Comparison of ENCODE assay signal across 8 cellular contexts in the genomic region with DNA sequence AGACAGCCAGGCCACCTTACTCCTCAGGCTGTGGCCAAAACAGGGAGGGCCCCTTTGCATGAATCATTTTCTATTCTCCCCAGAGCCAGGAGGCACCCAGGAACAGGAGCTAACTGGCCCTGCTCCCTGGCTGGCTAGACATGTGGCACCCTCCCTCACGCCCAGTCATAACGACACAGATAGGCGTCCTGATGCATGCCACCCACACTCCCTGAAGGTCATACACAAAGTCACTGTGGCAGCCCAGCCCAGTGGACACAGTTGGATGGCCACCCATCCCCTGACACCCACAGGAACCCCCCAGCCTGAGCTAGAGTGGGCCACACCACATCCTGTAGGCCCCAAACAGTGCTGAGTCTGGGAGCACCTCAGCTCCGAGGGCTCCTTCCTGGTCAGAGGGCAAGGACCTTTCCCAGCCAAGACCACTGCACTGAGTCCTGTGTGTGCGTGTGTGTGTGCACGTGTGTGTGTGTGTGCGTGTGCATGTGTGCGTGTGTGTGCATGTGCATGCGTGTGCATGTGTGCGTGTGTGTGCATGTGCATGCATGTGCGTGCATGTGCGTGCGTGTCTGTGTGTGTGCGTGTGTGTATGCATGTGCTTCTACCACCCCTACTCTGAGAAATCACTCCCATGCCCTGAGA. TPM values are rescaled to one million over a fixed set of nuclear protein-coding genes. Genes with fewer than 3 reads are reported as not detected.
DNase-seq lines count a peak whose midpoint lies in the region; ATAC-seq and TF ChIP-seq lines count a peak whose summit lies in the region.

No MANE protein-coding gene starts in this region.

- peak overlapping the region; percentile 86 for H3K4me2 ChIP-seq in HCT116 (ENCODE audit: low read length)
- H3K4me2 ChIP-seq in SU-DHL-6 (ENCODE audit: low read depth, low read length, poor library complexity, severe bottlenecking), result no peak overlapping the region

- H4K20me1 ChIP-seq in HCT116 (ENCODE audit: insufficient read depth) (no peaks in the 10 kb centered on the region), SU-DHL-6 (ENCODE audit: low read depth, low read length) (no peaks in the 10 kb centered on the region)

- H3K4me1 Mint-ChIP-seq in naive B cell, result peaks cover 71 to 96% (median 86%) of the 10 kb centered on the region in 3 donors
- peaks cover 18% of the 10 kb centered on the region for H3K4me1 Mint-ChIP-seq in activated naive CD4-positive, alpha-beta T cell treated with anti-CD3 and anti-CD28 coated beads, Interleukin-2, amount 10 ng/mL, durations not matched to agents 7 days and 5 days

- CTCF ChIA-PET in HCT116 (lab: Charles Lee), result interaction anchor here (1.0 to 2.5 kb wide), 2 partner anchors 9 to 21 kb away, joined by 5 to 17 read pairs; no protein-coding TSS in a partner anchor
- CTCF ChIA-PET in activated naive CD4-positive, alpha-beta T cell treated with anti-CD3 and anti-CD28 coated beads, Interleukin-2, amount 10 ng/mL, durations not matched to agents 7 days and 5 days (lab: Charles Lee), result interaction anchor here (4.1 kb wide), 1 partner anchor 8 kb away, joined by 15 read pairs; no protein-coding TSS in a partner anchor

- peaks cover 4 to 12% of the 10 kb centered on the region in 2 donors for H3K36me3 Mint-ChIP-seq in naive B cell
- no peaks in the 10 kb centered on the region for H3K36me3 Mint-ChIP-seq in activated naive CD4-positive, alpha-beta T cell treated with anti-CD3 and anti-CD28 coated beads, Interleukin-2, amount 10 ng/mL, durations not matched to agents 7 days and 5 days

- H3K9me3 Mint-ChIP-seq in naive B cell, result no peaks in the 10 kb centered on the region
- no peaks in the 10 kb centered on the region for H3K9me3 Mint-ChIP-seq in activated naive CD4-positive, alpha-beta T cell treated with anti-CD3 and anti-CD28 coated beads, Interleukin-2, amount 10 ng/mL, durations not matched to agents 7 days and 5 days

- H3K36me3 ChIP-seq in HCT116 (ENCODE audit: control insufficient read depth in 1 of 2, insufficient read depth in 2 of 2, low read length in 2 of 2), result no peaks in the 10 kb centered on the region
- H3K36me3 ChIP-seq in SU-DHL-6 (ENCODE audit: low read length), result no peaks in the 10 kb centered on the region

- no peak for TF ChIP-seq RAD21 in HCT116 (IDR thresholded peaks at IDR 0.05; ENCODE audit: low read depth)

- no peak for TF ChIP-seq POLR2A in HCT116 (IDR thresholded peaks at IDR 0.05; ENCODE audit: borderline replicate concordance, extremely low read depth, insufficient read depth, insufficient read length)

- H3K4me3 ChIP-seq in HCT116 (replicated peaks in 1 of 2; ENCODE audit: low read depth in 1 of 2, low read length in 2 of 2) (peak overlapping the region; percentile 15 to 39), SU-DHL-6 (ENCODE audit: insufficient read depth, low read length, poor library complexity, severe bottlenecking) (no peak overlapping the region)

- TF ChIP-seq CTCF in HCT116 (IDR thresholded peaks at IDR 0.05 in 2 of 3, conservative IDR thresholded peaks at IDR 0.05 in 1 of 3; ENCODE audit: borderline replicate concordance in 1 of 3, insufficient read depth in 1 of 3, low read depth in 2 of 3, low read length in 2 of 3), result no peak
- TF ChIP-seq CTCF in SU-DHL-6 (IDR thresholded peaks at IDR 0.05; ENCODE audit: insufficient read depth, low read length, poor library complexity, severe bottlenecking), result no peak

- H3K27ac Mint-ChIP-seq in naive B cell, result peak overlapping the region; percentile 65 to 97 (median 89)
- H3K27ac Mint-ChIP-seq in activated naive CD4-positive, alpha-beta T cell treated with anti-CD3 and anti-CD28 coated beads, Interleukin-2, amount 10 ng/mL, durations not matched to agents 7 days and 5 days, result no peak overlapping the region

- peak overlapping the region; percentile 51 for H3K9ac ChIP-seq in HCT116 (ENCODE audit: low read length)
- no peak overlapping the region for H3K9ac ChIP-seq in SU-DHL-6 (ENCODE audit: low read length)

- H3K9me2 ChIP-seq in HCT116 (ENCODE audit: insufficient read depth) (no peaks in the 10 kb centered on the region), SU-DHL-6 (replicated peaks; ENCODE audit: insufficient read depth, low read length) (no peaks in the 10 kb centered on the region)

- no peaks in the 10 kb centered on the region for H3K27me3 Mint-ChIP-seq in naive B cell
- H3K27me3 Mint-ChIP-seq in activated naive CD4-positive, alpha-beta T cell treated with anti-CD3 and anti-CD28 coated beads, Interleukin-2, amount 10 ng/mL, durations not matched to agents 7 days and 5 days, result no peaks in the 10 kb centered on the region

- no TSS peak for BruUV-seq in HCT116 (replicated peaks; lab: Mats Ljungman, UMichigan)

- peaks cover 33% of the 10 kb centered on the region for H3F3A ChIP-seq in SU-DHL-6 (ENCODE audit: insufficient read depth)

- no peak overlapping the region for H2AFZ ChIP-seq in HCT116 (ENCODE audit: low read depth, low read length, poor library complexity, severe bottlenecking)
- no peak overlapping the region for H2AFZ ChIP-seq in SU-DHL-6 (ENCODE audit: low read depth, low read length, severe bottlenecking)

- no peaks in the 10 kb centered on the region for H3K27me3 ChIP-seq in HCT116 (ENCODE audit: insufficient read depth, low read length)
- H3K27me3 ChIP-seq in SU-DHL-6 (ENCODE audit: low read length), result no peaks in the 10 kb centered on the region

- POLR2A ChIA-PET in HCT116 (lab: Charles Lee), result interaction anchor here (1.1 kb wide), 1 partner anchor 14 kb away, joined by 3 read pairs; no protein-coding TSS in a partner anchor

- intact Hi-C loops in HCT116 (cut with micrococcal nuclease) (no loop called here), posterior vena cava (cut with DNase I) (no loop called here)

- H3K27ac ChIP-seq in HCT116 (ENCODE audit: low read depth, low read length) (peak overlapping the region; percentile 91), SU-DHL-6 (ENCODE audit: low read depth, low read length) (peak overlapping the region; percentile 21)

- DNase-seq in HCT116 (ENCODE audit: low read depth, low spot score) (no peak), naive B cell (no peak), posterior vena cava (ENCODE audit: low spot score) (no peak), SK-N-DZ (ENCODE audit: low spot score) (no peak), NCI-H146 (lab: John Stamatoyannopoulos, UW) (no peak)
- no peak for DNase-seq in activated naive CD4-positive, alpha-beta T cell treated with anti-CD3 and anti-CD28 coated beads, Interleukin-2, amount 10 ng/mL, durations not matched to agents 7 days and 5 days

- ATAC-seq in GM18502 (IDR thresholded peaks at IDR 0.05; ENCODE audit: poor library complexity, unreplicated experiment) (peak; percentile 50), HCT116 (peak; percentile 78), naive B cell (ENCODE audit: low read depth in 2 of 2) (peak; percentile 27 to 40)

- H3K9me3 ChIP-seq in HCT116 (ENCODE audit: control insufficient read depth in 1 of 2, insufficient read depth in 1 of 2, low read depth in 1 of 2, low read length in 2 of 2) (no peaks in the 10 kb centered on the region), SU-DHL-6 (ENCODE audit: insufficient read depth, low read length) (no peaks in the 10 kb centered on the region)

- RAD21 ChIA-PET in HCT116 (lab: Charles Lee; ENCODE audit: low non-redundant PET in 1 of 2, low total read pairs in 2 of 2, uncharacterized antibody in 2 of 2, unreplicated experiment in 2 of 2), result interaction anchor here in 1 of 2 experiments (1.5 kb wide), 1 partner anchor 21 kb away, joined by 4 read pairs; no protein-coding TSS in a partner anchor

- peaks cover 41 to 47% of the 10 kb centered on the region in 2 experiments for H3K4me1 ChIP-seq in HCT116 (ENCODE audit: control insufficient read depth in 1 of 2, insufficient read depth in 2 of 2, low read length in 2 of 2)

- H3K79me2 ChIP-seq in HCT116 (ENCODE audit: insufficient read depth, low read length), result no peaks in the 10 kb centered on the region
- H3K79me2 ChIP-seq in SU-DHL-6 (ENCODE audit: insufficient read depth, low read length), result peaks cover 68% of the 10 kb centered on the region

- peak overlapping the region in 7 of 8 donors; percentile 22 to 72 (median 45) for H3K4me3 Mint-ChIP-seq in naive B cell
- H3K4me3 Mint-ChIP-seq in activated naive CD4-positive, alpha-beta T cell treated with anti-CD3 and anti-CD28 coated beads, Interleukin-2, amount 10 ng/mL, durations not matched to agents 7 days and 5 days, result no peak overlapping the region

TF ChIP-seq in HCT116, 20 proteins besides CTCF, POLR2A, EP300 and RAD21:
- TF ChIP-seq ATF3 (IDR thresholded peaks at IDR 0.05) (no peak), ZNF274 (IDR thresholded peaks at IDR 0.05; ENCODE audit: low read depth, low read length) (no peak), SRF (IDR thresholded peaks at IDR 0.05; ENCODE audit: low read depth) (no peak), SIN3A (IDR thresholded peaks at IDR 0.05; ENCODE audit: low read depth) (no peak)
- TF ChIP-seq, protein P1, sequence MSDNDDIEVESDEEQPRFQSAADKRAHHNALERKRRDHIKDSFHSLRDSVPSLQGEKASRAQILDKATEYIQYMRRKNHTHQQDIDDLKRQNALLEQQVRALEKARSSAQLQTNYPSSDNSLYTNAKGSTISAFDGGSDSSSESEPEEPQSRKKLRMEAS (IDR thresholded peaks at IDR 0.05), result peak; percentile 49; the same call in 1 of the 2 replicates

RNA-seq across cellular contexts. Expression of gene TFEB, which starts 21.6 kb away (rescaled TPM):
- total RNA-seq in HCT116 (2021; ENCODE audit: unreplicated experiment) (4.8 TPM), posterior vena cava (10 to 100 TPM; 15.1 to 20.6 TPM)
- 4.1 and 5.5 TPM in 2 replicates for polyA plus RNA-seq in HCT116 (2012)
- 100 to 1,000 TPM in 1 of 6 donors, 10 to 100 TPM in 5; 52.3 to 145 (median 72.6) TPM for polyA plus RNA-seq in naive B cell (ENCODE audit: low read depth in 6 of 6)
- polyA plus RNA-seq in SK-N-DZ (2014; cell fraction: cytosol; rRNA removed), result 3.0 and 3.2 TPM in 2 replicates
- polyA plus RNA-seq in SK-N-DZ (2014; cell fraction: nucleus; rRNA removed), result 2.7 and 2.8 TPM in 2 replicates

RNA-seq across cellular contexts. Expression of gene PGC, which starts 33.4 kb away (rescaled TPM):
- total RNA-seq in HCT116 (2021; ENCODE audit: unreplicated experiment) (1.2 TPM), posterior vena cava (not detected)
- polyA plus RNA-seq in HCT116 (2012), result 0.06 TPM in 1 of 2 replicates, not detected in the other
- polyA plus RNA-seq in naive B cell (ENCODE audit: low read depth in 6 of 6), result not detected
- not detected in 2 replicates for polyA plus RNA-seq in SK-N-DZ (2014; cell fraction: cytosol; rRNA removed)
- not detected in 2 replicates for polyA plus RNA-seq in SK-N-DZ (2014; cell fraction: nucleus; rRNA removed)
